In genomic region chr12:108645686-108646596, GRCh38 we compare ENCODE assay signal across 10 cellular contexts. TPM values are rescaled to one million over a fixed set of nuclear protein-coding genes. Genes with fewer than 3 reads are reported as not detected.
DNase-seq lines count a peak whose midpoint lies in the region; ATAC-seq, FAIRE-seq and TF ChIP-seq lines count a peak whose summit lies in the region.
"Had no signal": no experiment of that assay in that cellular context is flagged by ENCODE, and none has a peak within 500 bp of the region (broad histone marks: within the 10 kb centered on the region; RNA-seq: fewer than 3 reads in every experiment).

No MANE protein-coding gene starts in this region.

- intact Hi-C loops in PC-9 (cut with micrococcal nuclease; ENCODE audit: unreplicated experiment), result loop anchor here (2.0 kb wide), 1 partner anchor 17 kb away; no protein-coding TSS in a partner anchor

- peaks cover 81% of the 10 kb centered on the region for H3K4me1 ChIP-seq in GM23248 (ENCODE audit: insufficient read depth)
- no peaks in the 10 kb centered on the region for H3K4me1 ChIP-seq in PC-9 (replicated peaks; ENCODE audit: insufficient read depth)
- peaks cover 8 to 15% of the 10 kb centered on the region in 2 experiments for H3K4me1 ChIP-seq in neutrophil (ENCODE audit: control insufficient read depth in 1 of 2, insufficient read depth in 1 of 2, low read depth in 1 of 2, low read length in 1 of 2)
- no peaks in the 10 kb centered on the region for H3K4me1 ChIP-seq in small intestine (ENCODE audit: control insufficient read depth in 2 of 2, insufficient read depth in 1 of 2, low read depth in 1 of 2, low read length in 1 of 2)

- WGBS in GM23248 (ENCODE audit: low coverage in 1 of 2, low lambda C conversion rate in 2 of 2, missing lambda C conversion rate in 2 of 2), 2 experiments, result 80 to 83% methylated on average over 15 of the region's 15 CpGs
- WGBS in small intestine, 3 donors, result 84 to 92% (median 89%) methylated on average over 15 of the region's 15 CpGs

- ATAC-seq in GM21619 (IDR thresholded peaks at IDR 0.05; ENCODE audit: unreplicated experiment), result no peak

- no peak overlapping the region for H3K9ac ChIP-seq in GM23248

- in situ Hi-C loops in GM23248 (cut with MboI), result no loop called here

- H3F3A ChIP-seq in GM23248 (ENCODE audit: insufficient read depth) (peaks cover 90% of the 10 kb centered on the region), PC-9 (ENCODE audit: insufficient read depth, low read depth) (0 out of 2 replicates have a peak, but pooled peaks cover 14% of the 10 kb centered on the region)

- CTCF ChIA-PET in PC-9 (lab: Charles Lee), result interaction anchor here (0.6 to 0.7 kb wide), 2 partner anchors 13 to 18 kb away, joined by 4 to 6 read pairs; no protein-coding TSS in a partner anchor

- peak overlapping the region; percentile 92; the same call in 1 of the 2 replicates for H3K27ac ChIP-seq in GM23248
- no peak overlapping the region for H3K27ac ChIP-seq in PC-9
- H3K27ac ChIP-seq in coronary artery, result peak overlapping the region; percentile 10 to 46
- peak overlapping the region; percentile 54 for H3K27ac ChIP-seq in neutrophil
- peak overlapping the region in 1 of 2 donors; percentile 7 for H3K27ac ChIP-seq in small intestine (ENCODE audit: low read depth in 1 of 2, low read length in 1 of 2)

- H3K79me2 ChIP-seq in GM23248 (ENCODE audit: insufficient read depth), result peaks cover 60% of the 10 kb centered on the region
- no peaks in the 10 kb centered on the region for H3K79me2 ChIP-seq in PC-9 (ENCODE audit: low read depth)

- TF ChIP-seq CTCF in PC-9 (conservative IDR thresholded peaks at IDR 0.05) (no peak), coronary artery (IDR thresholded peaks at IDR 0.05) (no peak), neutrophil (IDR thresholded peaks at IDR 0.05) (no peak)

- H4K20me1 ChIP-seq in GM23248 (ENCODE audit: insufficient read depth) (no peaks in the 10 kb centered on the region), PC-9 (ENCODE audit: insufficient read depth) (0 out of 2 replicates have a peak, but pooled peaks cover 6% of the 10 kb centered on the region)

- FAIRE-seq in small intestine (lab: Jason Lieb, UNC), result no peak

- no peaks in the 10 kb centered on the region for H3K27me3 ChIP-seq in GM23248 (replicated peaks; ENCODE audit: insufficient read depth)
- H3K27me3 ChIP-seq in PC-9 (ENCODE audit: insufficient read depth, low read depth), result no peaks in the 10 kb centered on the region
- no peaks in the 10 kb centered on the region for H3K27me3 ChIP-seq in neutrophil
- no peaks in the 10 kb centered on the region for H3K27me3 ChIP-seq in small intestine (ENCODE audit: control insufficient read depth in 2 of 2, insufficient read depth in 2 of 2, low read length in 2 of 2)

- H3K36me3 ChIP-seq in GM23248 (ENCODE audit: low read depth) (peaks cover 65% of the 10 kb centered on the region), PC-9 (ENCODE audit: low read depth) (0 out of 2 replicates have a peak, but pooled peaks cover 16% of the 10 kb centered on the region), neutrophil (peaks cover 54% of the 10 kb centered on the region), small intestine (ENCODE audit: control insufficient read depth in 2 of 2, insufficient read depth in 2 of 2, low read length in 2 of 2) (peaks cover 11 to 12% of the 10 kb centered on the region in 2 donors)

- TSS peak; percentile 9 for BruUV-seq in PC-9 (replicated peaks; lab: Mats Ljungman, UMichigan)

- POLR2A ChIA-PET in PC-9 (lab: Charles Lee; ENCODE audit: unreplicated experiment), result no interaction called here

- no peak overlapping the region for H3K4me2 ChIP-seq in GM23248 (ENCODE audit: unreplicated experiment)
- no peak overlapping the region for H3K4me2 ChIP-seq in PC-9

- H3K9me3 ChIP-seq in GM23248 (ENCODE audit: low read depth) (no peaks in the 10 kb centered on the region), PC-9 (ENCODE audit: insufficient read depth, low read depth) (no peaks in the 10 kb centered on the region), neutrophil (no peaks in the 10 kb centered on the region), small intestine (ENCODE audit: control insufficient read depth, low read depth) (no peaks in the 10 kb centered on the region)

- H3K9me2 ChIP-seq in GM23248 (ENCODE audit: insufficient read depth) (no peaks in the 10 kb centered on the region), PC-9 (ENCODE audit: insufficient read depth) (no peaks in the 10 kb centered on the region)

- H2AFZ ChIP-seq in GM23248 (no peak overlapping the region), PC-9 (no peak overlapping the region)

- H3K4me3 ChIP-seq in GM23248 (no peak overlapping the region), PC-9 (no peak overlapping the region), coronary artery (no peak overlapping the region), neutrophil (ENCODE audit: low read depth in 1 of 2, low read length in 1 of 2) (no peak overlapping the region), small intestine (ENCODE audit: low read depth in 1 of 2, low read length in 2 of 2) (no peak overlapping the region)

- DNase-seq in GM23248 (no peak), PC-9 (no peak), coronary artery (ENCODE audit: low spot score) (no peak), small intestine (no peak)
- no peak for DNase-seq in stimulated activated CD4-positive, alpha-beta T cell treated with anti-CD3 and anti-CD28 coated beads, Interleukin-2, amount 100 ng/mL, for 48 hours
- DNase-seq: DMS79, NCI-H1417 treated with DMSO at 0.1 percent for 48 hours had no signal

RNA-seq across cellular contexts. Expression of gene SELPLG, which starts 12.2 kb away (rescaled TPM):
- 4.4 and 6.1 TPM in 2 replicates for total RNA-seq in GM23248 (2014; rRNA removed; shearing (Covaris generic))
- polyA plus RNA-seq in GM23248 (2016; fragmentation: Nextera tagmentation; extraction: Ambion mirVana) (6.2 and 6.7 TPM in 2 replicates), small intestine (1 to 10 TPM; 1.1 to 7.2 (median 2.4) TPM)
- total RNA-seq in PC-9 (2021), result 0.35 and 0.96 TPM in 2 replicates

RNA-seq across cellular contexts. Expression of gene TMEM119, which starts 48.1 kb away (rescaled TPM):
- 58.6 and 93.2 TPM in 2 replicates for total RNA-seq in GM23248 (2014; rRNA removed; shearing (Covaris generic))
- polyA plus RNA-seq in GM23248 (2016; fragmentation: Nextera tagmentation; extraction: Ambion mirVana) (55.5 and 58.1 TPM in 2 replicates), small intestine (1 to 10 TPM in 2 of 3 donors, under 1 TPM in 1; 0.67 to 6.9 (median 5.1) TPM)
- not detected in 2 replicates for total RNA-seq in PC-9 (2021)
- total RNA-seq: glomerular endothelial cell had no signal

Comparison
In these comparisons a context has a peak if more than half of its experiments do, and no peak if none do; other contexts are left out.
1. RNA of gene TMEM119, which starts 48.1 kb away (total RNA-seq): 58.6 to 93.2 TPM in GM23248; not detected in PC-9; every median in the first group is over 10 times any median in the second.